ENCODE assay signal across 1 cellular context in genomic region chrX:19886375-19886774, GRCh38.
TF ChIP-seq lines count a peak whose summit lies in the region.

No MANE protein-coding gene starts in this region.

TF ChIP-seq in HepG2, 621 proteins besides CTCF, POLR2A, EP300 and RAD21 (continued from another document):
- TF ChIP-seq ZNF407 (CRISPR knock-in tag; IDR thresholded peaks at IDR 0.05; ENCODE audit: not compliant biosample characterization), result no peak
- no peak for TF ChIP-seq FOXA1 (IDR thresholded peaks at IDR 0.05)
- 0 out of 2 replicates have a peak, but pooled peaks have one; percentile 18 for TF ChIP-seq FOXA1 (CRISPR knock-in tag; IDR thresholded peaks at IDR 0.05)
- TF ChIP-seq FOXA3 (CRISPR knock-in tag; IDR thresholded peaks at IDR 0.05), result peak; percentile 34
- no peak for TF ChIP-seq NFIB (CRISPR knock-in tag; IDR thresholded peaks at IDR 0.05; ENCODE audit: borderline replicate concordance)
- TF ChIP-seq ZNF24 (IDR thresholded peaks at IDR 0.05), result no peak
